ENCODE assay signal across 11 cellular contexts in genomic region chr1:230863449-230863848, GRCh38. TPM values are rescaled to one million over a fixed set of nuclear protein-coding genes. Genes with fewer than 3 reads are reported as not detected.
A peak's percentile ranks its signal among the peaks of the same experiment; 100 is the strongest.
DNase-seq lines count a peak whose midpoint lies in the region; FAIRE-seq and TF ChIP-seq lines count a peak whose summit lies in the region.
"Had no signal": no experiment of that assay in that cellular context is flagged by ENCODE, and none has a peak within 500 bp of the region (broad histone marks: within the 10 kb centered on the region; RNA-seq: fewer than 3 reads in every experiment).

No MANE protein-coding gene starts in this region.

- H3K27ac ChIP-seq in A673 (ENCODE audit: low read depth, low read length, poor library complexity, severe bottlenecking) = peak overlapping the region; percentile 27
- peak overlapping the region; percentile 56 for H3K27ac ChIP-seq in HUES48 (ENCODE audit: low read depth, low read length)
- no peak overlapping the region for H3K27ac ChIP-seq in colonic mucosa
- H3K27ac ChIP-seq in mesendoderm (ENCODE audit: low read depth, low read length) = no peak overlapping the region

- H3K4me3 ChIP-seq in A673 (ENCODE audit: low read depth, low read length, poor library complexity, severe bottlenecking) (no peak overlapping the region), HUES48 (ENCODE audit: low read depth, low read length) (no peak overlapping the region), colonic mucosa (no peak overlapping the region), mesendoderm (ENCODE audit: low read length) (no peak overlapping the region)

- TF ChIP-seq CTCF in A673 (conservative IDR thresholded peaks at IDR 0.05; ENCODE audit: low read depth, low read length) = no peak
- TF ChIP-seq CTCF in colonic mucosa (IDR thresholded peaks at IDR 0.05) = no peak
- no peak for TF ChIP-seq CTCF in D721Med (IDR thresholded peaks at IDR 0.05; ENCODE audit: insufficient read depth, missing control alignments)

- WGBS in mesendoderm (ENCODE audit: extremely low coverage, insufficient coverage, low lambda C conversion rate) = no CpG with 5 or more reads among the region's 6 CpGs

- peaks cover 22% of the 10 kb centered on the region for H3K79me2 ChIP-seq in mesendoderm (ENCODE audit: control insufficient read depth, insufficient read depth, low read length)

- CTCF ChIA-PET in A673 (lab: Charles Lee) = no interaction called here

- H2BK15ac ChIP-seq in mesendoderm (replicated peaks; ENCODE audit: low read depth) = no peak overlapping the region

- H4K5ac ChIP-seq in mesendoderm (ENCODE audit: low read length) = no peak overlapping the region

- no peak overlapping the region for H3K18ac ChIP-seq in mesendoderm (ENCODE audit: low read length)

- H3K4ac ChIP-seq in mesendoderm (ENCODE audit: low read depth, low read length) = no peak overlapping the region

- H3K23ac ChIP-seq in mesendoderm (ENCODE audit: low read length) = no peak overlapping the region

- peak overlapping the region; percentile 64 for H3K56ac ChIP-seq in mesendoderm (ENCODE audit: low read length)

- H2AK5ac ChIP-seq in mesendoderm (ENCODE audit: low read length) = no peak overlapping the region

- H3K79me1 ChIP-seq in mesendoderm (ENCODE audit: low read length) = peaks cover 24% of the 10 kb centered on the region

- H3K4me2 ChIP-seq in mesendoderm (ENCODE audit: low read length) = no peak overlapping the region

- H3K36me3 ChIP-seq in A673 (ENCODE audit: insufficient read depth, low read length, poor library complexity, severe bottlenecking) (no peaks in the 10 kb centered on the region), HUES48 (ENCODE audit: control insufficient read depth, insufficient read depth, low read length) (no peaks in the 10 kb centered on the region), colonic mucosa (no peaks in the 10 kb centered on the region), mesendoderm (ENCODE audit: control insufficient read depth, insufficient read depth, low read length) (no peaks in the 10 kb centered on the region)

- intact Hi-C loops in A673 (cut with micrococcal nuclease; ENCODE audit: unreplicated experiment) = no loop called here
- intact Hi-C loops in colonic mucosa (cut with DNase I) = no loop called here

- H3K4me1 ChIP-seq in A673 (ENCODE audit: insufficient read depth, low read length, poor library complexity, severe bottlenecking) = peaks cover 26% of the 10 kb centered on the region
- H3K4me1 ChIP-seq in HUES48 (ENCODE audit: control insufficient read depth, insufficient read depth, low read length) = peaks cover 28% of the 10 kb centered on the region
- H3K4me1 ChIP-seq in colonic mucosa = peaks cover 9% of the 10 kb centered on the region
- H3K4me1 ChIP-seq in mesendoderm (ENCODE audit: control insufficient read depth, low read depth, low read length) = peaks cover 9% of the 10 kb centered on the region

- no TSS peak for BruUV-seq in A673 (replicated peaks; lab: Mats Ljungman, UMichigan)

- no peak for DNase-seq in A673 (ENCODE audit: low spot score)
- peak; percentile 30 for DNase-seq in colonic mucosa
- peak; percentile 53 for DNase-seq in mesendoderm
- no peak for DNase-seq in GM19240 (ENCODE audit: insufficient read length, low spot score)
- DNase-seq in D721Med (ENCODE audit: insufficient read length, low spot score) = no peak
- DNase-seq in NCI-H1930 (lab: John Stamatoyannopoulos, UW) = no peak
- DNase-seq in NAMALWA (ENCODE audit: low spot score) = no peak
- DNase-seq: activated CD8-positive, alpha-beta memory T cell treated with anti-CD3 and anti-CD28 coated beads, Interleukin-2, amount 10 ng/mL, durations not matched to agents 7 days and 5 days; effector memory CD8-positive, alpha-beta T cell; naive B cell had no signal

- H3K27me3 ChIP-seq in A673 (replicated peaks; ENCODE audit: insufficient read depth, low read depth, low read length, poor library complexity) (no peaks in the 10 kb centered on the region), HUES48 (ENCODE audit: control insufficient read depth, insufficient read depth, low read length) (peaks cover 10% of the 10 kb centered on the region), colonic mucosa (no peaks in the 10 kb centered on the region), mesendoderm (ENCODE audit: insufficient read depth, low read length, poor library complexity) (no peaks in the 10 kb centered on the region)

- no peaks in the 10 kb centered on the region for H3K9me3 ChIP-seq in A673 (ENCODE audit: low read depth, low read length, poor library complexity, severe bottlenecking)
- H3K9me3 ChIP-seq in HUES48 (ENCODE audit: control insufficient read depth, insufficient read depth, low read length) = no peaks in the 10 kb centered on the region
- H3K9me3 ChIP-seq in colonic mucosa = no peaks in the 10 kb centered on the region

- H2BK120ac ChIP-seq in mesendoderm (ENCODE audit: low read depth, low read length) = no peak overlapping the region

- no peak overlapping the region for H2BK5ac ChIP-seq in mesendoderm (ENCODE audit: low read length)

- H3K9ac ChIP-seq in HUES48 (ENCODE audit: low read depth, low read length) = no peak overlapping the region
- peak overlapping the region in 1 of 2 donors; percentile 26 for H3K9ac ChIP-seq in colonic mucosa (ENCODE audit: low read depth in 2 of 2, low read length in 2 of 2)
- H3K9ac ChIP-seq in mesendoderm (ENCODE audit: low read length) = peak overlapping the region; percentile 48

- POLR2A ChIA-PET in A673 (lab: Charles Lee; ENCODE audit: low non-redundant PET) = no interaction called here

- no peak overlapping the region for H4K8ac ChIP-seq in mesendoderm (ENCODE audit: low read depth, low read length)

- FAIRE-seq in D721Med (lab: Jason Lieb, UNC) = no peak

RNA-seq across cellular contexts. Expression of gene C1orf198, which starts 4.9 kb away (rescaled TPM):
- total RNA-seq in A673 (2021) = 39.4 and 42.4 TPM in 2 replicates
- total RNA-seq in colonic mucosa = 10 to 100 TPM; 19.1 to 24.6 TPM
- polyA plus RNA-seq in mesendoderm (2013, experiment 1 of 2) = 29.8 TPM
- polyA plus RNA-seq in mesendoderm (2013, experiment 2 of 2) = 29.2 TPM

Comparison
In these comparisons a context has a peak if more than half of its experiments do, and no peak if none do; other contexts are left out.
1. DNase-seq: peak in colonic mucosa (single experiment) and mesendoderm (single experiment); none in A673 (single experiment), GM19240 (single experiment), D721Med (single experiment), NCI-H1930 (0 of 2) and NAMALWA (single experiment).
2. H3K27ac ChIP-seq: peak in A673 (single experiment) and HUES48 (single experiment); none in colonic mucosa (single experiment) and mesendoderm (single experiment).